Comparison of ENCODE assay signal across 14 cellular contexts in genomic region chr9:91790912-91791311, GRCh38.
DNase-seq lines count a peak whose midpoint lies in the region; ATAC-seq and TF ChIP-seq lines count a peak whose summit lies in the region.
"Had no signal": no experiment of that assay in that cellular context is flagged by ENCODE, and none has a peak within 500 bp of the region (broad histone marks: within the 10 kb centered on the region; RNA-seq: fewer than 3 reads in every experiment).

No MANE protein-coding gene starts in this region.

- WGBS in mammary epithelial cell (ENCODE audit: low coverage, missing lambda C conversion rate), result 8% methylated on average over 4 of the region's 4 CpGs
- 19% methylated on average over 4 of the region's 4 CpGs for WGBS in smooth muscle cell (ENCODE audit: low lambda C conversion rate)

- H3K4me1 Mint-ChIP-seq in MCF 10A (ENCODE audit: insufficient read depth, unreplicated experiment), result peaks cover 4% of the 10 kb centered on the region
- H3K4me1 Mint-ChIP-seq: H9 had no signal

- no peaks in the 10 kb centered on the region for H3K9me3 ChIP-seq in mammary epithelial cell (replicated peaks; ENCODE audit: insufficient read depth, low read length)
- no peaks in the 10 kb centered on the region for H3K9me3 ChIP-seq in smooth muscle cell (replicated peaks; ENCODE audit: low read depth)
- H3K9me3 ChIP-seq: Peyer's patch had no signal

- dilution Hi-C loops in mammary epithelial cell (cut with HindIII; ENCODE audit: low sequenced_read_pairs), result no loop called here

- H3K27ac ChIP-seq in mammary epithelial cell (ENCODE audit: insufficient read depth, low read depth, low read length) (no peak overlapping the region), smooth muscle cell (ENCODE audit: low read depth) (peak overlapping the region; percentile 34)
- H3K27ac ChIP-seq: Peyer's patch had no signal

- H3K27me3 ChIP-seq in mammary epithelial cell (ENCODE audit: insufficient read depth, low read length), result no peaks in the 10 kb centered on the region
- no peaks in the 10 kb centered on the region for H3K27me3 ChIP-seq in smooth muscle cell (ENCODE audit: low read depth)
- H3K27me3 ChIP-seq: Peyer's patch had no signal

- H3K4me1 ChIP-seq in mammary epithelial cell (ENCODE audit: insufficient read depth, low read length) (no peaks in the 10 kb centered on the region), smooth muscle cell (ENCODE audit: low read depth) (peaks cover 3% of the 10 kb centered on the region)
- H3K4me1 ChIP-seq: Peyer's patch had no signal

- H3K4me2 ChIP-seq in mammary epithelial cell (ENCODE audit: insufficient read depth, low read depth, low read length), result no peak overlapping the region
- H3K4me2 ChIP-seq in smooth muscle cell, result peak overlapping the region; percentile 37

- H3F3A ChIP-seq in smooth muscle cell (ENCODE audit: low read depth), result no peaks in the 10 kb centered on the region

- no peak overlapping the region for H3K27ac Mint-ChIP-seq in MCF 10A (ENCODE audit: low read depth, unreplicated experiment)
- H3K27ac Mint-ChIP-seq: H9 had no signal

- peak; percentile 31 for DNase-seq in mammary epithelial cell
- DNase-seq in MCF 10A (ENCODE audit: unreplicated experiment), result no peak
- peak; percentile 61 for DNase-seq in amniotic epithelial cell (ENCODE audit: low read depth)
- DNase-seq in fibroblast of villous mesenchyme (ENCODE audit: low read depth), result peak; percentile 33
- no peak for DNase-seq in smooth muscle cell (lab: John Stamatoyannopoulos, UW; ENCODE audit: unreplicated experiment)
- DNase-seq in globus pallidus (ENCODE audit: low spot score), result no peak
- no peak for DNase-seq in NCI-H1048 (lab: John Stamatoyannopoulos, UW)
- DNase-seq: C1 segment of cervical spinal cord, H9, NCI-H1694 treated with DMSO at 0.1 percent for 48 hours, NCI-H446 treated with DMSO at 0.1 percent for 48 hours, Peyer's patch, SIG-M5 had no signal

- ATAC-seq in GM21737 (IDR thresholded peaks at IDR 0.05; ENCODE audit: unreplicated experiment), result no peak

- no peak overlapping the region for H3K4me3 Mint-ChIP-seq in MCF 10A (ENCODE audit: unreplicated experiment)
- H3K4me3 Mint-ChIP-seq: H9 had no signal

- POLR2A ChIA-PET in MCF 10A (lab: Yijun Ruan, JAX), result no interaction called here

- no peaks in the 10 kb centered on the region for H3K36me3 Mint-ChIP-seq in MCF 10A (ENCODE audit: insufficient read depth, unreplicated experiment)

- H3K36me3 ChIP-seq in mammary epithelial cell (ENCODE audit: insufficient read depth, low read length), result no peaks in the 10 kb centered on the region
- no peaks in the 10 kb centered on the region for H3K36me3 ChIP-seq in smooth muscle cell (ENCODE audit: low read depth)
- H3K36me3 ChIP-seq: Peyer's patch had no signal

- H4K20me1 ChIP-seq in mammary epithelial cell (ENCODE audit: insufficient read depth, low read length) (no peaks in the 10 kb centered on the region), smooth muscle cell (ENCODE audit: low read depth) (peaks cover 28% of the 10 kb centered on the region)

- no TSS peak for BruUV-seq in mammary epithelial cell (replicated peaks; lab: Mats Ljungman, UMichigan)
- BruUV-seq in MCF 10A (replicated peaks; lab: Mats Ljungman, UMichigan), result no TSS peak

- CTCF ChIA-PET in mammary epithelial cell (lab: Charles Lee; ENCODE audit: low non-redundant PET) (no interaction called here), MCF 10A (lab: Yijun Ruan, JAX) (interaction anchor here (0.6 to 0.7 kb wide), 2 partner anchors 9 to 34 kb away, joined by 3 to 4 read pairs; no protein-coding TSS in a partner anchor)

- H3K9ac ChIP-seq in mammary epithelial cell (ENCODE audit: insufficient read depth, low read length) (no peak overlapping the region), smooth muscle cell (ENCODE audit: low read depth) (no peak overlapping the region)

- H3K79me2 ChIP-seq in mammary epithelial cell (ENCODE audit: insufficient read depth, low read length) (no peaks in the 10 kb centered on the region), smooth muscle cell (ENCODE audit: low read depth) (peaks cover 35% of the 10 kb centered on the region)

- TF ChIP-seq CTCF in mammary epithelial cell (conservative IDR thresholded peaks at IDR 0.05 in 1 of 2, IDR thresholded peaks at IDR 0.05 in 1 of 2; ENCODE audit: extremely low read depth in 1 of 2, insufficient read depth in 1 of 2, low read depth in 1 of 2, low read length in 2 of 2) (no peak), MCF 10A (IDR thresholded peaks at IDR 0.05; ENCODE audit: unreplicated experiment) (no peak), fibroblast of villous mesenchyme (IDR thresholded peaks at IDR 0.05; ENCODE audit: insufficient read depth, low read depth, low read length) (no peak), smooth muscle cell (IDR thresholded peaks at IDR 0.05; ENCODE audit: borderline replicate concordance, insufficient read depth, poor library complexity, severe bottlenecking) (no peak)

- H3K4me3 ChIP-seq in mammary epithelial cell (replicated peaks in 1 of 3; ENCODE audit: insufficient read depth in 1 of 3, low read depth in 2 of 3, low read length in 3 of 3) (no peak overlapping the region), fibroblast of villous mesenchyme (ENCODE audit: low read depth, low read length) (no peak overlapping the region), smooth muscle cell (no peak overlapping the region)
- H3K4me3 ChIP-seq: Peyer's patch had no signal

- no peak overlapping the region for H2AFZ ChIP-seq in mammary epithelial cell (ENCODE audit: low read depth, low read length)
- no peak overlapping the region for H2AFZ ChIP-seq in smooth muscle cell (ENCODE audit: low read depth)

- H3K27me3 Mint-ChIP-seq in MCF 10A (ENCODE audit: insufficient read depth, unreplicated experiment), result no peaks in the 10 kb centered on the region

- in situ Hi-C loops in mammary epithelial cell (cut with MboI; ENCODE audit: low sequenced_read_pairs in 2 of 2), result no loop called here

- no peaks in the 10 kb centered on the region for H3K9me3 Mint-ChIP-seq in MCF 10A (ENCODE audit: unreplicated experiment)

- intact Hi-C loops in mammary epithelial cell (cut with micrococcal nuclease) (no loop called here), MCF 10A (cut with micrococcal nuclease) (no loop called here)

Comparison
In these comparisons a context has a peak if more than half of its experiments do, and no peak if none do; other contexts are left out.
1. DNase-seq: peak in mammary epithelial cell (single experiment), amniotic epithelial cell (single experiment) and fibroblast of villous mesenchyme (single experiment); none in MCF 10A (single experiment), smooth muscle cell (single experiment), globus pallidus (single experiment) and NCI-H1048 (single experiment).